Comparison of ENCODE assay signal across 8 cellular contexts in genomic region chr1:9822490-9822889, GRCh38. TPM values are rescaled to one million over a fixed set of nuclear protein-coding genes. Genes with fewer than 3 reads are reported as not detected.
A peak's percentile ranks its signal among the peaks of the same experiment; 100 is the strongest.
DNase-seq lines count a peak whose midpoint lies in the region; ATAC-seq, FAIRE-seq and TF ChIP-seq lines count a peak whose summit lies in the region.

No MANE protein-coding gene starts in this region.

- TF ChIP-seq EP300 in suprapubic skin (IDR thresholded peaks at IDR 0.05) = no peak

- H3K4me1 ChIP-seq in keratinocyte (ENCODE audit: control insufficient read depth, extremely low read depth, insufficient read depth, low read length) (peaks cover 42% of the 10 kb centered on the region), suprapubic skin (peaks cover 62% of the 10 kb centered on the region)

- peak overlapping the region; percentile 94 for H3K4me3 Mint-ChIP-seq in T-helper 1 cell treated with Interleukin-12 subunit alpha and Interleukin-12 subunit beta and Interleukin-4 antibody, amounts not matched to agents 30 μg/mL and 1 μg/mL, for 36 hours

- H3K9me3 ChIP-seq in keratinocyte (ENCODE audit: control insufficient read depth, low read depth, low read length) (no peaks in the 10 kb centered on the region), suprapubic skin (no peaks in the 10 kb centered on the region)

- TF ChIP-seq POLR2A in suprapubic skin (IDR thresholded peaks at IDR 0.05) = no peak

- peaks cover 33% of the 10 kb centered on the region for H3K4me1 Mint-ChIP-seq in T-helper 1 cell treated with Interleukin-12 subunit alpha and Interleukin-12 subunit beta and Interleukin-4 antibody, amounts not matched to agents 30 μg/mL and 1 μg/mL, for 36 hours (ENCODE audit: low read depth)

- no peak for DNase-seq in T-helper 1 cell
- no peak for DNase-seq in activated naive CD4-positive, alpha-beta T cell treated with anti-CD3 and anti-CD28 coated beads, Interleukin-2, amount 50 U/mL, for 72 hours (ENCODE audit: low spot score in 2 of 2)
- no peak for DNase-seq in keratinocyte (ENCODE audit: low read depth, low spot score)
- no peak for DNase-seq in suprapubic skin (ENCODE audit: low spot score in 2 of 2)
- no peak for DNase-seq in inferior parietal cortex (ENCODE audit: extremely low spot score)

- peaks cover 2% of the 10 kb centered on the region for H3K9me1 ChIP-seq in keratinocyte (ENCODE audit: control insufficient read depth, extremely low read depth, insufficient read depth, low read length)

- no peak overlapping the region for H2AFZ ChIP-seq in keratinocyte (ENCODE audit: control insufficient read depth, low read length)

- no peak for FAIRE-seq in keratinocyte (lab: Jason Lieb, UNC)

- peak overlapping the region; percentile 96 to 100 (median 97) for H3K4me3 ChIP-seq in keratinocyte (ENCODE audit: control insufficient read depth in 2 of 3, extremely low read depth in 1 of 3, insufficient read depth in 2 of 3, low read depth in 1 of 3, low read length in 3 of 3)
- H3K4me3 ChIP-seq in suprapubic skin = peak overlapping the region; percentile 96

- no peak for ATAC-seq in activated naive CD4-positive, alpha-beta T cell treated with anti-CD3 and anti-CD28 coated beads, Interleukin-2, amount 50 U/mL, for 72 hours
- ATAC-seq in HG03442 (IDR thresholded peaks at IDR 0.05; ENCODE audit: unreplicated experiment) = no peak
- ATAC-seq in GM21360 (IDR thresholded peaks at IDR 0.05; ENCODE audit: unreplicated experiment) = no peak

- H3K27ac ChIP-seq in keratinocyte (ENCODE audit: control insufficient read depth, insufficient read depth, low read length) (peak overlapping the region; percentile 77), suprapubic skin (peak overlapping the region; percentile 92)

- H3K79me2 ChIP-seq in keratinocyte (ENCODE audit: control insufficient read depth, insufficient read depth, low read length) = peaks cover 59% of the 10 kb centered on the region

- H4K20me1 ChIP-seq in keratinocyte (ENCODE audit: control insufficient read depth, extremely low read depth, insufficient read depth, low read length) = peaks cover 13% of the 10 kb centered on the region

- no peak for TF ChIP-seq CTCF in keratinocyte (optimal IDR thresholded peaks at IDR 0.05 in 1 of 3, IDR thresholded peaks at IDR 0.05 in 1 of 3, conservative IDR thresholded peaks at IDR 0.05 in 1 of 3; ENCODE audit: extremely low read depth in 1 of 3, insufficient read depth in 2 of 3, low read length in 3 of 3)
- no peak for TF ChIP-seq CTCF in suprapubic skin (IDR thresholded peaks at IDR 0.05)

- peak overlapping the region; percentile 97 for H3K4me2 ChIP-seq in keratinocyte (ENCODE audit: control insufficient read depth, extremely low read depth, insufficient read depth, low read depth, low read length)

- H3K27me3 Mint-ChIP-seq in T-helper 1 cell treated with Interleukin-12 subunit alpha and Interleukin-12 subunit beta and Interleukin-4 antibody, amounts not matched to agents 30 μg/mL and 1 μg/mL, for 36 hours (ENCODE audit: low read depth) = no peaks in the 10 kb centered on the region

- dilution Hi-C loops in keratinocyte (cut with MboI; ENCODE audit: extremely low pct_ligation_motif_present, low sequenced_read_pairs) = no loop called here

- WGBS in suprapubic skin = 4% methylated on average over 8 of the region's 8 CpGs

- peak overlapping the region; percentile 79 for H3K27ac Mint-ChIP-seq in T-helper 1 cell treated with Interleukin-12 subunit alpha and Interleukin-12 subunit beta and Interleukin-4 antibody, amounts not matched to agents 30 μg/mL and 1 μg/mL, for 36 hours
- peak overlapping the region; percentile 63 to 92 for H3K27ac Mint-ChIP-seq in activated naive CD4-positive, alpha-beta T cell treated with anti-CD3 and anti-CD28 coated beads, Interleukin-2, amount 50 U/mL, for 72 hours

- H3K27me3 ChIP-seq in keratinocyte (ENCODE audit: control insufficient read depth, extremely low read depth, insufficient read depth, low read length) (no peaks in the 10 kb centered on the region), suprapubic skin (no peaks in the 10 kb centered on the region)

- H3K36me3 ChIP-seq in keratinocyte (ENCODE audit: control insufficient read depth in 2 of 2, extremely low read depth in 1 of 2, insufficient read depth in 2 of 2, low read length in 2 of 2) = peaks cover 0 to 4% of the 10 kb centered on the region in 2 experiments
- no peaks in the 10 kb centered on the region for H3K36me3 ChIP-seq in suprapubic skin

- H3K9me3 Mint-ChIP-seq in T-helper 1 cell treated with Interleukin-12 subunit alpha and Interleukin-12 subunit beta and Interleukin-4 antibody, amounts not matched to agents 30 μg/mL and 1 μg/mL, for 36 hours = no peaks in the 10 kb centered on the region
- H3K9me3 Mint-ChIP-seq in activated naive CD4-positive, alpha-beta T cell treated with anti-CD3 and anti-CD28 coated beads, Interleukin-2, amount 50 U/mL, for 72 hours = no peaks in the 10 kb centered on the region

- peak overlapping the region; percentile 83 for H3K9ac ChIP-seq in keratinocyte (ENCODE audit: control insufficient read depth, extremely low read depth, insufficient read depth, low read length)

- peaks cover 6% of the 10 kb centered on the region for H3K36me3 Mint-ChIP-seq in T-helper 1 cell treated with Interleukin-12 subunit alpha and Interleukin-12 subunit beta and Interleukin-4 antibody, amounts not matched to agents 30 μg/mL and 1 μg/mL, for 36 hours (ENCODE audit: low read depth)
- peaks cover 7 to 10% of the 10 kb centered on the region in 2 donors for H3K36me3 Mint-ChIP-seq in activated naive CD4-positive, alpha-beta T cell treated with anti-CD3 and anti-CD28 coated beads, Interleukin-2, amount 50 U/mL, for 72 hours

RNA-seq across cellular contexts. Expression of gene CLSTN1, which starts 1.3 kb away (rescaled TPM):
- 10 to 100 TPM; 15.6 to 43.3 TPM for total RNA-seq in activated naive CD4-positive, alpha-beta T cell treated with anti-CD3 and anti-CD28 coated beads, Interleukin-2, amount 50 U/mL, for 72 hours
- polyA plus RNA-seq in keratinocyte = 79.1 to 263 TPM (median 90.3 TPM) in 3 replicates
- 70.0 TPM for polyA plus RNA-seq in keratinocyte (2011; ENCODE audit: low read depth)
- 67.1 and 103 TPM in 2 replicates for polyA plus RNA-seq in keratinocyte (2011; cell fraction: cytosol; rRNA removed)
- polyA plus RNA-seq in keratinocyte (2011; cell fraction: nucleus; rRNA removed) = 424 and 491 TPM in 2 replicates
- polyA plus RNA-seq in keratinocyte (2012; ENCODE audit: low replicate concordance) = 130 and 344 TPM in 2 replicates
- 159 to 521 TPM (median 197 TPM) in 3 replicates for polyA minus RNA-seq in keratinocyte
- polyA minus RNA-seq in keratinocyte (2011; cell fraction: cytosol; rRNA and poly(A)+ RNA removed) = 202 TPM
- polyA minus RNA-seq in keratinocyte (2011; cell fraction: nucleus; rRNA and poly(A)+ RNA removed) = 492 and 717 TPM in 2 replicates
- total RNA-seq in suprapubic skin = 100 to 1,000 TPM; 118 to 202 (median 165) TPM
